ENCODE assay signal across 9 cellular contexts in the genomic region with DNA sequence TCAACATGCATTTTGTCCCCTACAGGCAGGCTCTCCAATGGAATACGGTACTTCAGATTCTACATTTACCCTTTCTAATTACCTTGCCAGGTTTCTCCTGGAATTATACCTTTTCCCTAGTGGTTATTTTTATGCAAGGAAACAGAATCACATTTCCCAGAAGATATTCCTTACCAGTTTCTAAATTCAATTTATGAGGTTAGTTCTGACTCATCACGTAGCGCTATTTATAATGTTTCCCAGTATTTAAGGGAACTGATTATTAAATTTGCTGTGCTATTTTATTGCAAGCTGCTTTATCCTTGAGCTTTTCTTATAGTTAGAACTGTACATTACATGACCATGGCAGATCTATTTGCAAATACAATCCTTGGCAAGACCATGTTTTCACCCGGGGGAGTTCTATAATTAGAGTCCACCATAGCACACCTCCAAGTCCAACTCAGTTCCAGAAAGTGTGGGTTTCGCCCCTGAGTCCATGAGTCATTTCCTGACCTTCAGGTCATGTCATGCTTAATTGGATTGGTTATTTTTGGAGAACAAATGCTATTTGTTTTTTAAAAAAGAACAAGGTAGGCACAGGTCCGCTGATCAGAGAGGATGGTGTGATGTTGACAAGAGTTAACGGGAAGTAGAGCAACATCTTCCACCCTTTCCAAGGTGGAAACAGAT.
A peak's percentile ranks its signal among the peaks of the same experiment; 100 is the strongest.
DNase-seq lines count a peak whose midpoint lies in the region; ATAC-seq and TF ChIP-seq lines count a peak whose summit lies in the region.
"Had no signal": no experiment of that assay in that cellular context is flagged by ENCODE, and none has a peak within 500 bp of the region (broad histone marks: within the 10 kb centered on the region; RNA-seq: fewer than 3 reads in every experiment).

No MANE protein-coding gene starts in this region.

- H3K9me3 ChIP-seq in BLaER1 treated with 17β-estradiol and CSF1 and Interleukin-3, amounts not matched to agents 10 nM and 100 nM (replicated peaks in 1 of 11), result peaks cover 23 to 43% (median 31%) of the 10 kb centered on the region in 11 experiments
- H3K9me3 ChIP-seq in colonic mucosa, result no peaks in the 10 kb centered on the region

- peaks cover 15 to 47% (median 21%) of the 10 kb centered on the region in 10 experiments; a peak in 19 of 20 replicates for H3K4me1 ChIP-seq in BLaER1 treated with 17β-estradiol and CSF1 and Interleukin-3, amounts not matched to agents 10 nM and 100 nM
- no peaks in the 10 kb centered on the region for H3K4me1 ChIP-seq in colonic mucosa

- no peak overlapping the region for H3K4me3 ChIP-seq in BLaER1 treated with 17β-estradiol and CSF1 and Interleukin-3, amounts not matched to agents 10 nM and 100 nM
- H3K4me3 ChIP-seq in fibroblast of villous mesenchyme (ENCODE audit: low read depth, low read length) (no peak overlapping the region), colonic mucosa (no peak overlapping the region)
- H3K4me3 ChIP-seq: SJSA1 had no signal

- H3K4me2 ChIP-seq in BLaER1 treated with 17β-estradiol and CSF1 and Interleukin-3, amounts not matched to agents 10 nM and 100 nM, result peak overlapping the region; percentile 6 to 77 (median 35); a peak in 13 of 22 replicates

- no peak overlapping the region for H3K9ac ChIP-seq in BLaER1 treated with 17β-estradiol and CSF1 and Interleukin-3, amounts not matched to agents 10 nM and 100 nM
- H3K9ac ChIP-seq in colonic mucosa (ENCODE audit: low read depth in 2 of 2, low read length in 2 of 2), result no peak overlapping the region

- H3K36me3 ChIP-seq in BLaER1 treated with 17β-estradiol and CSF1 and Interleukin-3, amounts not matched to agents 10 nM and 100 nM, result no peaks in the 10 kb centered on the region
- no peaks in the 10 kb centered on the region for H3K36me3 ChIP-seq in colonic mucosa

- H3K4me1 Mint-ChIP-seq in type B pancreatic cell (ENCODE audit: unreplicated experiment), result no peaks in the 10 kb centered on the region
- H3K4me1 Mint-ChIP-seq in activated CD4-positive, alpha-beta T cell treated with anti-CD3 and anti-CD28 coated beads, Interleukin-2, amount 10 ng/mL, durations not matched to agents 24 days and 14 days, result no peaks in the 10 kb centered on the region

- no peak for TF ChIP-seq CTCF in fibroblast of villous mesenchyme (IDR thresholded peaks at IDR 0.05; ENCODE audit: insufficient read depth, low read depth, low read length)
- no peak for TF ChIP-seq CTCF in type B pancreatic cell (conservative IDR thresholded peaks at IDR 0.05)
- no peak for TF ChIP-seq CTCF in colonic mucosa (IDR thresholded peaks at IDR 0.05)

- no peaks in the 10 kb centered on the region for H3K27me3 ChIP-seq in BLaER1 treated with 17β-estradiol and CSF1 and Interleukin-3, amounts not matched to agents 10 nM and 100 nM
- H3K27me3 ChIP-seq in colonic mucosa, result no peaks in the 10 kb centered on the region
- H3K27me3 ChIP-seq: SJSA1 had no signal

- no peaks in the 10 kb centered on the region for H4K20me1 ChIP-seq in BLaER1 treated with 17β-estradiol and CSF1 and Interleukin-3, amounts not matched to agents 10 nM and 100 nM

- intact Hi-C loops in activated CD4-positive, alpha-beta T cell treated with anti-CD3 and anti-CD28 coated beads, Interleukin-2, amount 10 ng/mL, durations not matched to agents 24 days and 14 days (cut with micrococcal nuclease), result no loop called here
- intact Hi-C loops in colonic mucosa (cut with DNase I), result no loop called here

- peaks cover 8% of the 10 kb centered on the region for H3K36me3 Mint-ChIP-seq in type B pancreatic cell
- no peaks in the 10 kb centered on the region for H3K36me3 Mint-ChIP-seq in activated CD4-positive, alpha-beta T cell treated with anti-CD3 and anti-CD28 coated beads, Interleukin-2, amount 10 ng/mL, durations not matched to agents 24 days and 14 days (ENCODE audit: low read depth)

- H3K4me3 Mint-ChIP-seq in type B pancreatic cell, result no peak overlapping the region
- H3K4me3 Mint-ChIP-seq in activated CD4-positive, alpha-beta T cell treated with anti-CD3 and anti-CD28 coated beads, Interleukin-2, amount 10 ng/mL, durations not matched to agents 24 days and 14 days, result no peak overlapping the region

- H3K27ac ChIP-seq in BLaER1 treated with 17β-estradiol and CSF1 and Interleukin-3, amounts not matched to agents 10 nM and 100 nM, result no peak overlapping the region
- no peak overlapping the region for H3K27ac ChIP-seq in colonic mucosa
- H3K27ac ChIP-seq: SJSA1 had no signal

- peak; percentile 43 for ATAC-seq in GM19468 (IDR thresholded peaks at IDR 0.05; ENCODE audit: extremely low read depth, unreplicated experiment)
- peak; percentile 69 for ATAC-seq in HG03521 (IDR thresholded peaks at IDR 0.05; ENCODE audit: unreplicated experiment)

- H3K27me3 Mint-ChIP-seq in type B pancreatic cell, result no peaks in the 10 kb centered on the region
- H3K27me3 Mint-ChIP-seq in activated CD4-positive, alpha-beta T cell treated with anti-CD3 and anti-CD28 coated beads, Interleukin-2, amount 10 ng/mL, durations not matched to agents 24 days and 14 days, result peaks cover 1% of the 10 kb centered on the region

- H3K9me3 Mint-ChIP-seq in type B pancreatic cell, result peaks cover 11% of the 10 kb centered on the region
- H3K9me3 Mint-ChIP-seq in activated CD4-positive, alpha-beta T cell treated with anti-CD3 and anti-CD28 coated beads, Interleukin-2, amount 10 ng/mL, durations not matched to agents 24 days and 14 days, result peaks cover 6% of the 10 kb centered on the region

- no peak overlapping the region for H3K27ac Mint-ChIP-seq in type B pancreatic cell
- H3K27ac Mint-ChIP-seq in activated CD4-positive, alpha-beta T cell treated with anti-CD3 and anti-CD28 coated beads, Interleukin-2, amount 10 ng/mL, durations not matched to agents 24 days and 14 days, result no peak overlapping the region

- peak; percentile 51 for DNase-seq in fibroblast of villous mesenchyme (ENCODE audit: low read depth)
- no peak for DNase-seq in NCI-H187 treated with DMSO at 0.1 percent for 48 hours (lab: John Stamatoyannopoulos, UW)
- no peak for DNase-seq in type B pancreatic cell (ENCODE audit: extremely low spot score, unreplicated experiment)
- no peak for DNase-seq in activated CD4-positive, alpha-beta T cell treated with anti-CD3 and anti-CD28 coated beads, Interleukin-2, amount 10 ng/mL, durations not matched to agents 24 days and 14 days
- DNase-seq in colonic mucosa, result no peak
